Comparison of ENCODE assay signal across 23 cellular contexts in the genomic region with DNA sequence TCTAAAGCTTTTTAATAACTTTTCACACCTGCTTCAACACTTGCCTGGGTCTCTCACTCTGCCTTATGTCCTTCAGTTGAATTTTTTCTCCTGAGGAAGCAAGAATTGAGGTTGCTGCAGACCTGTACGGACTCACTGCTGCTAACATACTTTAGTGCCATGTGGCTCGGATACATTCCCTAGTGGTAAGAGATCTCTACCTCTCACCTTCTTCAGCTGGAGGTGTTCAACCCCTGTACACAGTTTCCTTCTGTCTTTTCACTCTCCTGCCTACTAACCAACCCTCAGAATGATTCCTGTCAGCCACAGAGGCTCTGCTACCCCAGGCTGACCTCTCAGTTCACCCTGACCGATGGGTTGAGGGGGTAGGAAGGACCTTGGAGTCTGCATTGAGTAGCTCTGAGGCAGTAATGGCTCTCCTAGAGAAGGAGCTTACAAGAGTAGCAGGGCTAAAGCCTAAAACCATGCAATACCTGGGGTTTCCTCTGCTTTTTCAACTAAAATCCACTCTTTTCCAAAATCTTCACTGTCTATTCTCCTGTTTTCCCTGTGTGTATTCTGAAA. TPM values are rescaled to one million over a fixed set of nuclear protein-coding genes. Genes with fewer than 3 reads are reported as not detected.
"Had no signal": no experiment of that assay in that cellular context is flagged by ENCODE, and none has a peak within 500 bp of the region (broad histone marks: within the 10 kb centered on the region; RNA-seq: fewer than 3 reads in every experiment).

No MANE protein-coding gene starts in this region.

- H3K27me3 ChIP-seq: SJSA1 had no signal

- H3K4me3 ChIP-seq: SJSA1, SK-N-MC had no signal

- H3K4me1 ChIP-seq: SJSA1 had no signal

- DNase-seq: IMR-90, Karpas-422, KG1, MM.1S, NCI-H1092 treated with DMSO at 0.1 percent for 48 hours, NCI-H1436, NCI-H187, NCI-H2029, NCI-H2081 treated with DMSO at 0.1 percent for 48 hours, NCI-H2171, NCI-H226, NCI-H446, NCI-H510A, NCI-H524 treated with DMSO at 0.1 percent for 48 hours, NCI-H69, NCI-H774, Right ventricle myocardium superior, RPMI8226, SIG-M5 had no signal

- H3K36me3 ChIP-seq: SJSA1 had no signal

- FAIRE-seq: RCC 7860 had no signal

- H3K27ac ChIP-seq: SJSA1, SK-N-MC had no signal

RNA-seq across cellular contexts. Expression of gene DHRS2, which starts 14.2 kb away (rescaled TPM):
- total RNA-seq: Right ventricle myocardium superior had no signal

RNA-seq across cellular contexts. Expression of gene JPH4, which starts 43.4 kb away (rescaled TPM):
- total RNA-seq: HT-29, IMR-90, SJSA1 had no signal
